In genomic region chr10:87799860-87800259, GRCh38 we compare ENCODE assay signal across 19 cellular contexts.
"Had no signal": no experiment of that assay in that cellular context is flagged by ENCODE, and none has a peak within 500 bp of the region (broad histone marks: within the 10 kb centered on the region; RNA-seq: fewer than 3 reads in every experiment).

No MANE protein-coding gene starts in this region.

- H3K27me3 ChIP-seq: gastrocnemius medialis, heart right ventricle, neutrophil, spleen, testis, tibial nerve had no signal

- H3K9me3 ChIP-seq: gastrocnemius medialis, testis had no signal

- H3K4me3 ChIP-seq: coronary artery, gastrocnemius medialis, heart right ventricle, mucosa of descending colon, spleen, testis, tibial nerve had no signal

- H3K4me1 ChIP-seq: gastrocnemius medialis, testis, tibial nerve had no signal

- DNase-seq: effector CD4-positive, alpha-beta T cell; endodermal cell; gastrocnemius medialis; heart right ventricle; mammary epithelial cell; mucosa of descending colon; naive thymus-derived CD8-positive, alpha-beta T cell; posterior cingulate gyrus; spleen; stimulated activated CD4-positive, alpha-beta T cell treated with anti-CD3 and anti-CD28 coated beads, Interleukin-15, amount 100 ng/mL, for 24 hours; stimulated activated CD4-positive, alpha-beta T cell treated with anti-CD3 and anti-CD28 coated beads, Interleukin-1b, Interleukin-23, amount 100 ng/mL, for 48 hours; stimulated activated CD4-positive, alpha-beta T cell treated with anti-CD3 and anti-CD28 coated beads, Interleukin-4, amount 100 ng/mL, for 24 hours; testis had no signal

- ATAC-seq: gastrocnemius medialis; heart right ventricle; left lobe of liver; mucosa of descending colon; naive thymus-derived CD8-positive, alpha-beta T cell; sciatic nerve; stimulated activated memory B cell treated with anti-CD40 and anti-IgM and Interleukin-4, amounts not matched to agents 10 μg/mL and 1 μg/mL and 100 μg/mL, for 72 hours had no signal

- H3K27ac ChIP-seq: coronary artery, gastrocnemius medialis, heart right ventricle, neutrophil, spleen, testis, tibial nerve had no signal

- H3K36me3 ChIP-seq: gastrocnemius medialis, neutrophil had no signal
